In the genomic region with DNA sequence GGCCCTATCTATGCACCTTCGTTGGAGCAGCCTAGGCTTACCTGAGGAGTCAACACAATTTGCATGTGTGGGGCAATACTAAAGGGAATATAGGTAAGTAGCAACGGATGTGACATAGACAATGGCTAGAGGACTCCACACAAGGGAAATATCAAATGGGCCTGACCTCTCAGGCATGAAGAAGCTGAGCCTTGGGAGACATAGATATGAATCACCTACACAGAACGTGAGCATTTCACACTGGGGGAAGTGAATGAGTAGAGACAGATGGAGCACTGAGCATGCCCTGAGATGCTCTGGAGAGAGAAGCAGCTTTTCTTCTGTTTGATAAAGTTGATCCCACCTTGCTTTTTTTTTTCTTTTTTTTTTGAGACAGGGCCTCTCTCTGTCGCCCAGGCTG, we compare ENCODE assay signal across 26 cellular contexts.
DNase-seq lines count a peak whose midpoint lies in the region; ATAC-seq, FAIRE-seq and TF ChIP-seq lines count a peak whose summit lies in the region.
"Had no signal": no experiment of that assay in that cellular context is flagged by ENCODE, and none has a peak within 500 bp of the region (broad histone marks: within the 10 kb centered on the region; RNA-seq: fewer than 3 reads in every experiment).

No MANE protein-coding gene starts in this region.

- H2AK5ac ChIP-seq in IMR-90 (ENCODE audit: low read depth, low read length): no peak overlapping the region

- no peak for TF ChIP-seq POLR2A in IMR-90 (IDR thresholded peaks at IDR 0.05; ENCODE audit: low read depth, low read length)

- no peak overlapping the region for H3K56ac ChIP-seq in IMR-90 (ENCODE audit: extremely low read depth, insufficient read depth, low read length)

- H2BK120ac ChIP-seq in IMR-90 (ENCODE audit: low read depth, low read length): no peak overlapping the region

- H4K20me1 ChIP-seq in IMR-90 (ENCODE audit: insufficient read depth, low read length): no peaks in the 10 kb centered on the region
- H4K20me1 ChIP-seq: BLaER1 had no signal

- no peak overlapping the region for H3K4ac ChIP-seq in IMR-90 (ENCODE audit: low read depth, low read length)

- no TSS peak for BruUV-seq in IMR-90 (replicated peaks; lab: Mats Ljungman, UMichigan)

- in situ Hi-C loops in IMR-90 (cut with MboI; ENCODE audit: low sequenced_read_pairs): loop anchor here (10.0 kb wide), 1 partner anchor 204 kb away; the partner anchor contains the start of gene CYP1B1

- H3K23ac ChIP-seq in IMR-90 (ENCODE audit: low read depth, low read length): no peak overlapping the region

- H3K4me1 ChIP-seq in IMR-90 (ENCODE audit: control insufficient read depth, insufficient read depth, low read length): peaks cover 2% of the 10 kb centered on the region; the same call in 1 of the 2 replicates
- H3K4me1 ChIP-seq: tibial artery had no signal

- TF ChIP-seq CTCF in IMR-90 (conservative IDR thresholded peaks at IDR 0.05; ENCODE audit: low read depth, low read length): no peak

- no peak overlapping the region for H2AK9ac ChIP-seq in IMR-90 (replicated peaks; ENCODE audit: low read depth, low read length, poor library complexity)

- H3K9ac ChIP-seq in IMR-90 (ENCODE audit: low read depth, low read length): no peak overlapping the region
- H3K9ac ChIP-seq: BLaER1 had no signal

- H3K9me3 ChIP-seq in IMR-90 (ENCODE audit: control insufficient read depth, insufficient read depth, low read length): no peaks in the 10 kb centered on the region
- H3K9me3 ChIP-seq: BLaER1, HAP-1, ovary, stomach, tibial artery had no signal

- H3K9me1 ChIP-seq in IMR-90 (ENCODE audit: insufficient read depth, low read length): no peaks in the 10 kb centered on the region

- DNase-seq in Daoy (ENCODE audit: low read depth) (peak; percentile 31), IMR-90 (peak; percentile 25), amniotic epithelial cell (ENCODE audit: low read depth) (peak; percentile 16), kidney tubule cell (ENCODE audit: low spot score) (peak; percentile 96), frontal cortex (ENCODE audit: low spot score in 2 of 2) (no peak), globus pallidus (ENCODE audit: low spot score) (no peak)
- no peak for DNase-seq in stimulated activated naive CD8-positive, alpha-beta T cell treated with anti-CD3 and anti-CD28 coated beads, Interleukin-15, Interleukin-2, amounts not matched to agents 100 U/mL and 50 U/mL, for 24 hours
- DNase-seq: activated CD4-positive, alpha-beta T cell treated with anti-CD3 and anti-CD28 coated beads, Interleukin-2, amount 50 U/mL, for 1 hour; activated naive CD8-positive, alpha-beta T cell treated with anti-CD3 and anti-CD28 coated beads, Interleukin-2, amount 50 U/mL, for 24 hours; activated T-cell treated with anti-CD3 and anti-CD28 coated beads, Interleukin-2, amount 50 U/mL, for 4 hours; cerebellar nuclear complex; head of caudate nucleus; left cardiac atrium; NCI-H1694; NCI-H510A treated with DMSO at 0.1 percent for 48 hours; nephron progenitor cell; ovary; retina; SHP77 treated with DMSO at 0.1 percent for 48 hours; stomach; tibial artery had no signal

- no peak for TF ChIP-seq RAD21 in IMR-90 (IDR thresholded peaks at IDR 0.05; ENCODE audit: low read length)

- H4K91ac ChIP-seq in IMR-90 (ENCODE audit: insufficient read depth, low read depth, low read length): no peak overlapping the region

- H3K27me3 ChIP-seq in IMR-90 (ENCODE audit: control insufficient read depth, insufficient read depth, low read length): peaks cover 14% of the 10 kb centered on the region
- H3K27me3 ChIP-seq: BLaER1, ovary, stomach, tibial artery had no signal

- no peak overlapping the region for H3K4me2 ChIP-seq in IMR-90 (ENCODE audit: low read depth, low read length)
- H3K4me2 ChIP-seq: BLaER1 had no signal

- no peak overlapping the region for H2BK5ac ChIP-seq in IMR-90 (ENCODE audit: low read depth, low read length, poor library complexity, severe bottlenecking)

- ATAC-seq in IMR-90 (ENCODE audit: low read depth) (no peak), HG02852 (IDR thresholded peaks at IDR 0.05; ENCODE audit: unreplicated experiment) (no peak)
- no peak for ATAC-seq in stimulated activated naive CD8-positive, alpha-beta T cell treated with anti-CD3 and anti-CD28 coated beads, Interleukin-15, Interleukin-2, amounts not matched to agents 100 U/mL and 50 U/mL, for 24 hours
- ATAC-seq: activated naive CD8-positive, alpha-beta T cell treated with anti-CD3 and anti-CD28 coated beads, Interleukin-2, amount 50 U/mL, for 24 hours; activated T-cell treated with anti-CD3 and anti-CD28 coated beads, Interleukin-2, amount 50 U/mL, for 4 hours; left cardiac atrium had no signal

- no peaks in the 10 kb centered on the region for H3K36me3 ChIP-seq in IMR-90 (ENCODE audit: control insufficient read depth, insufficient read depth, low read length)
- H3K36me3 ChIP-seq: BLaER1, HAP-1, ovary, stomach, tibial artery had no signal

- dilution Hi-C loops in IMR-90 (cut with HindIII; ENCODE audit: low sequenced_read_pairs, unreplicated experiment): no loop called here

- CTCF ChIA-PET in IMR-90 (lab: Yijun Ruan, JAX): no interaction called here

- H3K18ac ChIP-seq in IMR-90 (ENCODE audit: low read depth, low read length): no peak overlapping the region

- intact Hi-C loops in IMR-90 (cut with micrococcal nuclease): loop anchor here (10.0 kb wide), 1 partner anchor 604 kb away; the partner anchor contains the start of gene CDC42EP3

- H3K79me1 ChIP-seq in IMR-90 (ENCODE audit: low read depth in 1 of 2, low read length in 2 of 2): no peaks in the 10 kb centered on the region

- no peak overlapping the region for H4K5ac ChIP-seq in IMR-90 (ENCODE audit: low read depth, low read length)

- no peak overlapping the region for H4K8ac ChIP-seq in IMR-90 (ENCODE audit: low read depth in 2 of 2, low read length in 2 of 2)

- POLR2A ChIA-PET in IMR-90 (lab: Charles Lee; ENCODE audit: unreplicated experiment): no interaction called here

- WGBS in IMR-90 (ENCODE audit: extremely low coverage in 2 of 2, insufficient read length in 1 of 2), 2 experiments: 63% methylated on average over 1 of the region's 4 CpGs; no CpG with 5 or more reads in 1 of the 2 experiments

- no peak overlapping the region for H3K4me3 ChIP-seq in IMR-90 (ENCODE audit: insufficient read depth, low read depth, low read length)
- H3K4me3 ChIP-seq: BLaER1, HAP-1, ovary, skin epidermis, stomach, tibial artery had no signal

- no peak overlapping the region for H3K14ac ChIP-seq in IMR-90 (replicated peaks; ENCODE audit: low read depth, low read length)

- H2AFZ ChIP-seq in IMR-90 (replicated peaks; ENCODE audit: low read length, poor library complexity): no peak overlapping the region

- FAIRE-seq in frontal cortex (lab: Jason Lieb, UNC): no peak
- FAIRE-seq: GM12891 had no signal

- no peak overlapping the region for H3K27ac ChIP-seq in IMR-90 (ENCODE audit: insufficient read depth, low read length)
- H3K27ac ChIP-seq: BLaER1, ovary, skin epidermis, stomach, tibial artery had no signal

- no peak overlapping the region for H2BK20ac ChIP-seq in IMR-90 (ENCODE audit: low read depth, low read length)

- no peak overlapping the region for H2BK15ac ChIP-seq in IMR-90 (ENCODE audit: low read depth, low read length)

TF ChIP-seq in IMR-90, 13 proteins besides CTCF, POLR2A, EP300 and RAD21:
- TF ChIP-seq, protein P1, sequence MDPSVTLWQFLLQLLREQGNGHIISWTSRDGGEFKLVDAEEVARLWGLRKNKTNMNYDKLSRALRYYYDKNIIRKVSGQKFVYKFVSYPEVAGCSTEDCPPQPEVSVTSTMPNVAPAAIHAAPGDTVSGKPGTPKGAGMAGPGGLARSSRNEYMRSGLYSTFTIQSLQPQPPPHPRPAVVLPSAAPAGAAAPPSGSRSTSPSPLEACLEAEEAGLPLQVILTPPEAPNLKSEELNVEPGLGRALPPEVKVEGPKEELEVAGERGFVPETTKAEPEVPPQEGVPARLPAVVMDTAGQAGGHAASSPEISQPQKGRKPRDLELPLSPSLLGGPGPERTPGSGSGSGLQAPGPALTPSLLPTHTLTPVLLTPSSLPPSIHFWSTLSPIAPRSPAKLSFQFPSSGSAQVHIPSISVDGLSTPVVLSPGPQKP (IDR thresholded peaks at IDR 0.05; ENCODE audit: borderline replicate concordance, low read depth, low read length): no peak
- TF ChIP-seq BHLHE40 (IDR thresholded peaks at IDR 0.05; ENCODE audit: low read depth, low read length): peak; percentile 59; the same call in 1 of the 2 replicates

Comparison
In these comparisons a context has a peak if more than half of its experiments do, and no peak if none do; other contexts are left out.
1. DNase-seq: peak in Daoy (single experiment), IMR-90 (single experiment), amniotic epithelial cell (single experiment) and kidney tubule cell (single experiment); none in frontal cortex (0 of 2), stimulated activated naive CD8-positive, alpha-beta T cell treated with anti-CD3 and anti-CD28 coated beads, Interleukin-15, Interleukin-2, amounts not matched to agents 100 U/mL and 50 U/mL, for 24 hours (single experiment) and globus pallidus (single experiment).